8 cellular contexts compared by ENCODE assay signal in genomic region chr7:76441792-76442191, GRCh38. TPM values are rescaled to one million over a fixed set of nuclear protein-coding genes. Genes with fewer than 3 reads are reported as not detected.
DNase-seq lines count a peak whose midpoint lies in the region; ATAC-seq lines count a peak whose summit lies in the region.
"Not testable (repeated sequence)": the region's sequence is repeated elsewhere in the genome, so short reads cannot be mapped to it uniquely, and the experiment has no call there.
"Had no signal": no experiment of that assay in that cellular context is flagged by ENCODE, and none has a peak within 500 bp of the region (broad histone marks: within the 10 kb centered on the region; RNA-seq: fewer than 3 reads in every experiment).

No MANE protein-coding gene starts in this region.

- CTCF ChIA-PET in activated CD8-positive, alpha-beta memory T cell treated with anti-CD3 and anti-CD28 coated beads, Interleukin-2, amount 10 ng/mL, durations not matched to agents 7 days and 5 days (lab: Charles Lee), result not testable (repeated sequence)

- not testable (repeated sequence) for H3K4me3 Mint-ChIP-seq in activated CD8-positive, alpha-beta memory T cell treated with anti-CD3 and anti-CD28 coated beads, Interleukin-2, amount 10 ng/mL, durations not matched to agents 7 days and 5 days; naive B cell

- not testable (repeated sequence) for H3K36me3 Mint-ChIP-seq in activated CD8-positive, alpha-beta memory T cell treated with anti-CD3 and anti-CD28 coated beads, Interleukin-2, amount 10 ng/mL, durations not matched to agents 7 days and 5 days; naive B cell

- DNase-seq in activated CD8-positive, alpha-beta memory T cell treated with anti-CD3 and anti-CD28 coated beads, Interleukin-2, amount 10 ng/mL, durations not matched to agents 7 days and 5 days; Right ventricle myocardium superior; naive B cell: not testable (repeated sequence)

- H3K27me3 Mint-ChIP-seq in activated CD8-positive, alpha-beta memory T cell treated with anti-CD3 and anti-CD28 coated beads, Interleukin-2, amount 10 ng/mL, durations not matched to agents 7 days and 5 days; naive B cell: not testable (repeated sequence)

- ATAC-seq in GM18858 (IDR thresholded peaks at IDR 0.05; ENCODE audit: unreplicated experiment) (peak; percentile 33), GM21576 (IDR thresholded peaks at IDR 0.05; ENCODE audit: unreplicated experiment) (peak; percentile 34), HG02943 (IDR thresholded peaks at IDR 0.05; ENCODE audit: low read depth, unreplicated experiment) (peak; percentile 49), HG03520 (IDR thresholded peaks at IDR 0.05; ENCODE audit: unreplicated experiment) (peak; percentile 52), Right ventricle myocardium superior (ENCODE audit: poor library complexity) (peak; percentile 43), naive B cell (ENCODE audit: low read depth in 2 of 2) (peak; percentile 47 to 51)
- peak; percentile 62 for ATAC-seq in activated CD8-positive, alpha-beta memory T cell treated with anti-CD3 and anti-CD28 coated beads, Interleukin-2, amount 10 ng/mL, durations not matched to agents 7 days and 5 days

- H3K27ac Mint-ChIP-seq in activated CD8-positive, alpha-beta memory T cell treated with anti-CD3 and anti-CD28 coated beads, Interleukin-2, amount 10 ng/mL, durations not matched to agents 7 days and 5 days; naive B cell: not testable (repeated sequence)

- intact Hi-C loops in Right ventricle myocardium superior (cut with DNase I), result not testable (repeated sequence)

- not testable (repeated sequence) for H3K9me3 Mint-ChIP-seq in activated CD8-positive, alpha-beta memory T cell treated with anti-CD3 and anti-CD28 coated beads, Interleukin-2, amount 10 ng/mL, durations not matched to agents 7 days and 5 days (ENCODE audit: low read depth); naive B cell

- H3K4me1 Mint-ChIP-seq in activated CD8-positive, alpha-beta memory T cell treated with anti-CD3 and anti-CD28 coated beads, Interleukin-2, amount 10 ng/mL, durations not matched to agents 7 days and 5 days; naive B cell: not testable (repeated sequence)

RNA-seq across cellular contexts. Expression of gene ZP3, which starts 17.0 kb away (rescaled TPM):
- under 1 TPM; 0.64 to 0.94 TPM for total RNA-seq in activated CD8-positive, alpha-beta memory T cell treated with anti-CD3 and anti-CD28 coated beads, Interleukin-2, amount 10 ng/mL, durations not matched to agents 7 days and 5 days
- total RNA-seq in Right ventricle myocardium superior, result not detected
- 1 to 10 TPM in 5 of 6 donors, under 1 TPM in 1; 0.29 to 4.6 (median 4.0) TPM for polyA plus RNA-seq in naive B cell (ENCODE audit: low read depth in 6 of 6)

RNA-seq across cellular contexts. Expression of gene DTX2, which starts 19.7 kb away (rescaled TPM):
- 10 to 100 TPM; 31.2 to 43.8 TPM for total RNA-seq in activated CD8-positive, alpha-beta memory T cell treated with anti-CD3 and anti-CD28 coated beads, Interleukin-2, amount 10 ng/mL, durations not matched to agents 7 days and 5 days
- total RNA-seq in Right ventricle myocardium superior, result 5.5 TPM
- 10 to 100 TPM; 10.2 to 25.2 (median 13.5) TPM for polyA plus RNA-seq in naive B cell (ENCODE audit: low read depth in 6 of 6)

RNA-seq across cellular contexts. Expression of gene SSC4D, which starts 32.3 kb away (rescaled TPM):
- under 1 TPM; 0.23 to 0.64 TPM for total RNA-seq in activated CD8-positive, alpha-beta memory T cell treated with anti-CD3 and anti-CD28 coated beads, Interleukin-2, amount 10 ng/mL, durations not matched to agents 7 days and 5 days
- 0.97 TPM for total RNA-seq in Right ventricle myocardium superior
- not detected for polyA plus RNA-seq in naive B cell (ENCODE audit: low read depth in 6 of 6)
- total RNA-seq: CD4-positive, alpha-beta memory T cell had no signal
